15 cellular contexts compared by ENCODE assay signal in the genomic region with DNA sequence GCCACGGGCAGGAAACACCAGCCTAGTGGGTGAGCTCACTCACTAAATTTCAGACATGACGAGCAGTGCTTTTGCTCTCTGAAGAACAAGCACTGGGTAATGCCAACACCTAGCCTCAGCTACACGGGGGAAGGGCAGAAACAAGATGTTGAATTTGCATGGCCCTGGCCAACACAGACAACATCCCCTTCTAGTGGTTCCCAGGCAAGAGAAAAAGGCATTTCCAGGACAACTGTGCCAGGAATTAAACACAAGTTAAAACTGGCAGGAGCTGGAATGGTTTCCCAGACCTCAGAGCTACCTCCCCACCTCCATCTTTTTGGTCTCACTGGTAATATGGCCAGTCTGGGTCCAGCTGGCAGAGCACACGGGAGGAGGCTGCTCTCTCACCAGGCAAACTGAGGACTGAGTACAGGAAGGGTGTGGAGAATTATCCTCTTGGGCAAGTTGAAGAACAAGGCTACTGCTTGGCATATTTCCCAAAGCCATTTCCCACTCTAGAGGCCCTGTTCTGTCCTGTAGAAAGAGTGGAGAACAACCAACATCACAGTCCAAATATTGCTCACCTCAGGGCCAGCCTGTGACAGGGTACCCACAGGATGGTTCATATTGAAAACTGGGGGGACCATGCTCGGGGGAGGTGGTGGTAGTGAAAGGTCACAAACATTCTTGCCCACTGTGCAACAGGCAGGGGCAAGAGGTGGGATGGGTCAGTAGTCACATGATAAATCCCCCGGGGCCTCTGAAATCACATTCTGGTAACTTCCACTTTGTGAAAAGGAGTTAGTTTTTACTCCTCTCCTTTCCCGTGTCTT. TPM values are rescaled to one million over a fixed set of nuclear protein-coding genes. Genes with fewer than 3 reads are reported as not detected.
DNase-seq lines count a peak whose midpoint lies in the region; ATAC-seq and TF ChIP-seq lines count a peak whose summit lies in the region.
"Had no signal": no experiment of that assay in that cellular context is flagged by ENCODE, and none has a peak within 500 bp of the region (broad histone marks: within the 10 kb centered on the region; RNA-seq: fewer than 3 reads in every experiment).

No MANE protein-coding gene starts in this region.

- no peak overlapping the region for H2AK5ac ChIP-seq in H9 (ENCODE audit: insufficient read length, low read length)

- no peak overlapping the region for H2BK20ac ChIP-seq in H9 (ENCODE audit: low read depth, low read length, poor library complexity, severe bottlenecking)

- H2BK15ac ChIP-seq in H9 (ENCODE audit: low read depth, low read length), result no peak overlapping the region

- H4K5ac ChIP-seq in H9 (ENCODE audit: insufficient read length, low read depth, low read length), result no peak overlapping the region

- no peak for DNase-seq in H9
- peak; percentile 25 for DNase-seq in lung (ENCODE audit: low spot score)
- no peak for DNase-seq in spleen
- no peak for DNase-seq in tibial artery
- DNase-seq in hepatocyte (ENCODE audit: low spot score), result no peak
- no peak for DNase-seq in dermis blood vessel endothelial cell
- no peak for DNase-seq in glutamatergic neuron
- DNase-seq: activated effector memory CD4-positive, alpha-beta T cell treated with anti-CD3 and anti-CD28 coated beads, Interleukin-2, amount 50 U/mL, for 16 hours; KG1; lower lobe of right lung; NCI-H1105 treated with DMSO at 0.1 percent for 48 hours; NCI-H345 had no signal

- no peaks in the 10 kb centered on the region for H3K4me1 Mint-ChIP-seq in H9
- peaks cover 54% of the 10 kb centered on the region for H3K4me1 Mint-ChIP-seq in brain
- H3K4me1 Mint-ChIP-seq in glutamatergic neuron (ENCODE audit: low read depth, unreplicated experiment), result no peaks in the 10 kb centered on the region

- no peak overlapping the region for H3K18ac ChIP-seq in H9 (ENCODE audit: insufficient read length, low read depth, low read length)

- no peak overlapping the region for H3K4me3 ChIP-seq in lung
- no peak overlapping the region for H3K4me3 ChIP-seq in spleen
- no peak overlapping the region for H3K4me3 ChIP-seq in tibial artery
- no peak overlapping the region for H3K4me3 ChIP-seq in hepatocyte
- H3K4me3 ChIP-seq: dorsolateral prefrontal cortex, lower lobe of right lung, suprapubic skin had no signal

- peaks cover 26 to 68% (median 64%) of the 10 kb centered on the region in 3 experiments for H3K36me3 Mint-ChIP-seq in H9 (ENCODE audit: insufficient read depth in 1 of 3, low read depth in 3 of 3)
- H3K36me3 Mint-ChIP-seq in brain, result peaks cover 84% of the 10 kb centered on the region
- H3K36me3 Mint-ChIP-seq in glutamatergic neuron (ENCODE audit: unreplicated experiment), result no peaks in the 10 kb centered on the region

- H3K56ac ChIP-seq in H9 (ENCODE audit: insufficient read length, low read depth, low read length), result no peak overlapping the region

- H3K9me3 Mint-ChIP-seq in H9, result peaks cover 8 to 9% of the 10 kb centered on the region in 2 experiments
- peaks cover 0 to 6% (median 0%) of the 10 kb centered on the region in 5 experiments for H3K9me3 Mint-ChIP-seq in brain
- peaks cover 2% of the 10 kb centered on the region for H3K9me3 Mint-ChIP-seq in glutamatergic neuron (ENCODE audit: unreplicated experiment)

- no peaks in the 10 kb centered on the region for H3K79me2 ChIP-seq in H9 (ENCODE audit: insufficient read depth, low read length)
- H3K79me2 ChIP-seq in hepatocyte, result peaks cover 20% of the 10 kb centered on the region

- peaks cover 15 to 21% of the 10 kb centered on the region in 2 donors for H3K36me3 ChIP-seq in lung (ENCODE audit: control insufficient read depth in 2 of 2, insufficient read depth in 2 of 2, low read length in 2 of 2)
- H3K36me3 ChIP-seq in spleen, result peaks cover 0 to 82% (median 30%) of the 10 kb centered on the region in 6 donors
- peaks cover 10 to 43% (median 40%) of the 10 kb centered on the region in 3 donors for H3K36me3 ChIP-seq in tibial artery
- H3K36me3 ChIP-seq in hepatocyte (replicated peaks; ENCODE audit: insufficient read depth, low read depth), result peaks cover 9% of the 10 kb centered on the region

- no CpG with 5 or more reads among the region's 7 CpGs for WGBS in H9 (ENCODE audit: extremely low coverage, insufficient read length, low lambda C conversion rate)
- 72 to 78% methylated on average over 7 of the region's 7 CpGs for WGBS in lung, 2 donors
- 65 to 76% (median 69%) methylated on average over 7 of the region's 7 CpGs for WGBS in spleen, 5 donors
- WGBS in hepatocyte (ENCODE audit: low lambda C conversion rate, missing lambda C conversion rate), result 94% methylated on average over 7 of the region's 7 CpGs

- H3K9me3 ChIP-seq in H9 (ENCODE audit: control insufficient read depth, low read depth, low read length) (no peaks in the 10 kb centered on the region), lung (ENCODE audit: control insufficient read depth in 2 of 2, insufficient read depth in 1 of 2, low read length in 1 of 2) (no peaks in the 10 kb centered on the region), spleen (no peaks in the 10 kb centered on the region), tibial artery (no peaks in the 10 kb centered on the region), hepatocyte (ENCODE audit: low read depth) (no peaks in the 10 kb centered on the region)
- H3K9me3 ChIP-seq: lower lobe of right lung, suprapubic skin had no signal

- H3K4me2 ChIP-seq in H9 (ENCODE audit: insufficient read depth, insufficient read length, low read length), result no peak overlapping the region
- H3K4me2 ChIP-seq in hepatocyte, result no peak overlapping the region

- H3K9me2 ChIP-seq in hepatocyte (replicated peaks; ENCODE audit: insufficient read depth), result no peaks in the 10 kb centered on the region

- H2BK120ac ChIP-seq in H9 (ENCODE audit: low read depth, low read length, poor library complexity, severe bottlenecking), result no peak overlapping the region

- H4K91ac ChIP-seq in H9 (ENCODE audit: insufficient read length, low read depth, low read length), result no peak overlapping the region

- H3K27me3 ChIP-seq in H9 (ENCODE audit: insufficient read depth, low read length) (no peaks in the 10 kb centered on the region), lung (ENCODE audit: control insufficient read depth, insufficient read depth) (no peaks in the 10 kb centered on the region), spleen (replicated peaks in 1 of 7) (no peaks in the 10 kb centered on the region), tibial artery (no peaks in the 10 kb centered on the region), hepatocyte (no peaks in the 10 kb centered on the region)
- H3K27me3 ChIP-seq: dorsolateral prefrontal cortex, suprapubic skin had no signal

- H3K27ac Mint-ChIP-seq in H9 (peak overlapping the region in 2 of 3 experiments; percentile 39 to 63; a peak in 2 of 7 replicates), brain (peak overlapping the region in 4 of 5 experiments; percentile 36 to 92 (median 78)), glutamatergic neuron (ENCODE audit: unreplicated experiment) (no peak overlapping the region)

- H2AFZ ChIP-seq in H9 (ENCODE audit: low read length), result no peak overlapping the region
- no peak overlapping the region for H2AFZ ChIP-seq in hepatocyte

- H3K27ac ChIP-seq in H9 (ENCODE audit: insufficient read length, low read depth, low read length) (no peak overlapping the region), lung (ENCODE audit: low read depth in 1 of 2, low read length in 1 of 2) (no peak overlapping the region), spleen (peak overlapping the region in 5 of 8 donors; percentile 24 to 52 (median 31)), tibial artery (no peak overlapping the region), hepatocyte (no peak overlapping the region)
- H3K27ac ChIP-seq: lower lobe of right lung, suprapubic skin had no signal

- no peak overlapping the region for H3K4ac ChIP-seq in H9 (ENCODE audit: low read depth, low read length)

- TF ChIP-seq CTCF in H9 (conservative IDR thresholded peaks at IDR 0.05) (no peak), brain (conservative IDR thresholded peaks at IDR 0.05) (no peak), lung (IDR thresholded peaks at IDR 0.05; ENCODE audit: control extremely low read depth, extremely low read depth) (no peak), spleen (IDR thresholded peaks at IDR 0.05 in 8 of 11, conservative IDR thresholded peaks at IDR 0.05 in 3 of 11) (no peak), tibial artery (IDR thresholded peaks at IDR 0.05) (no peak), hepatocyte (IDR thresholded peaks at IDR 0.05; ENCODE audit: poor library complexity) (no peak), glutamatergic neuron (IDR thresholded peaks at IDR 0.05; ENCODE audit: partially characterized antibody, unreplicated experiment) (no peak)

- no peak overlapping the region for H4K8ac ChIP-seq in H9 (replicated peaks; ENCODE audit: insufficient read length, low read depth, low read length)

- H3K23me2 ChIP-seq in H9 (ENCODE audit: insufficient read length, low read depth, low read length, poor library complexity, severe bottlenecking), result no peaks in the 10 kb centered on the region

- H3K4me1 ChIP-seq in H9 (ENCODE audit: insufficient read depth, low read length) (no peaks in the 10 kb centered on the region), lung (ENCODE audit: control insufficient read depth in 2 of 2, insufficient read depth in 2 of 2, low read length in 2 of 2) (peaks cover 0 to 7% of the 10 kb centered on the region in 2 donors), spleen (peaks cover 0 to 29% (median 6%) of the 10 kb centered on the region in 6 donors), tibial artery (peaks cover 0 to 15% (median 2%) of the 10 kb centered on the region in 4 donors), hepatocyte (ENCODE audit: insufficient read depth) (no peaks in the 10 kb centered on the region)
- H3K4me1 ChIP-seq: suprapubic skin had no signal

- no peak overlapping the region for H3K23ac ChIP-seq in H9 (ENCODE audit: insufficient read length, low read depth, low read length)

- no peak overlapping the region for H2BK5ac ChIP-seq in H9 (ENCODE audit: insufficient read length, low read length)

- no peak overlapping the region for H3K9ac ChIP-seq in H9 (ENCODE audit: extremely low read depth, insufficient read length, low read length)

- no peak for ATAC-seq in lung (ENCODE audit: insufficient read depth, low FRiP score)

- no peaks in the 10 kb centered on the region for H3K27me3 Mint-ChIP-seq in H9 (ENCODE audit: low read depth)
- no peaks in the 10 kb centered on the region for H3K27me3 Mint-ChIP-seq in brain
- H3K27me3 Mint-ChIP-seq in glutamatergic neuron (ENCODE audit: unreplicated experiment), result peaks cover 5% of the 10 kb centered on the region

- H2BK12ac ChIP-seq in H9 (ENCODE audit: insufficient read length, low read depth, low read length), result no peak overlapping the region

- H3K4me3 Mint-ChIP-seq in H9, result no peak overlapping the region
- no peak overlapping the region for H3K4me3 Mint-ChIP-seq in brain
- H3K4me3 Mint-ChIP-seq in glutamatergic neuron (ENCODE audit: unreplicated experiment), result no peak overlapping the region

- intact Hi-C loops in spleen (cut with DNase I; ENCODE audit: low total_unique reads), result no loop called here
- intact Hi-C loops in tibial artery (cut with DNase I; ENCODE audit: low total_unique reads), result no loop called here

- no peaks in the 10 kb centered on the region for H4K20me1 ChIP-seq in H9 (ENCODE audit: control insufficient read depth, insufficient read depth, insufficient read length)
- H4K20me1 ChIP-seq in hepatocyte (ENCODE audit: insufficient read depth, poor library complexity, severe bottlenecking), result no peaks in the 10 kb centered on the region

- H3K14ac ChIP-seq in H9 (ENCODE audit: insufficient read depth, low read length), result no peak overlapping the region

- no peak for TF ChIP-seq POLR2A in spleen (IDR thresholded peaks at IDR 0.05)

- no peaks in the 10 kb centered on the region for H3K79me1 ChIP-seq in H9 (ENCODE audit: insufficient read depth, low read depth, low read length, poor library complexity, severe bottlenecking)

- no peak overlapping the region for H3T11ph ChIP-seq in H9 (ENCODE audit: low read length)

RNA-seq across cellular contexts. Expression of a gene that starts 26.5 kb away (rescaled TPM):
- total RNA-seq in H9 (2021) (117 and 124 TPM in 2 replicates), lung (100 to 1,000 TPM; 339 to 494 TPM), spleen (100 to 1,000 TPM in 6 of 7 donors, 10 to 100 TPM in 1; 98.5 to 276 (median 124) TPM), hepatocyte (514 and 616 TPM in 2 replicates), dermis blood vessel endothelial cell (242 and 265 TPM in 2 replicates), glutamatergic neuron (ENCODE audit: unreplicated experiment) (190 TPM)
- polyA plus RNA-seq in brain (ENCODE audit: insufficient read depth, low read depth, low replicate concordance) (206 TPM), lung (100 to 1,000 TPM; 428 to 472 TPM), spleen (100 to 1,000 TPM; 117 to 160 (median 158) TPM), hepatocyte (497 and 540 TPM in 2 replicates)

RNA-seq across cellular contexts. Expression of a gene that starts 49.5 kb away (rescaled TPM):
- total RNA-seq in H9 (2021) (1.1 and 1.8 TPM in 2 replicates), lung (10 to 100 TPM; 12.4 to 27.8 TPM), spleen (100 to 1,000 TPM in 1 of 7 donors, 10 to 100 TPM in 6; 62.0 to 130 (median 82.6) TPM), hepatocyte (not detected in 2 replicates), dermis blood vessel endothelial cell (0.23 and 0.51 TPM in 2 replicates), glutamatergic neuron (ENCODE audit: unreplicated experiment) (12.4 TPM)
- polyA plus RNA-seq in brain (ENCODE audit: insufficient read depth, low read depth, low replicate concordance) (2.4 TPM), lung (10 to 100 TPM; 13.4 to 39.6 TPM), spleen (100 to 1,000 TPM in 2 of 3 donors, 10 to 100 TPM in 1; 31.1 to 150 (median 115) TPM), hepatocyte (0.69 TPM in 1 of 2 replicates, not detected in the other)

Comparison
In these comparisons a context has a peak if more than half of its experiments do, and no peak if none do; other contexts are left out.
1. H3K27ac ChIP-seq: peak in spleen (5 of 8); none in H9 (single experiment), lung (0 of 2), tibial artery (0 of 2) and hepatocyte (single experiment).